In the genomic region with DNA sequence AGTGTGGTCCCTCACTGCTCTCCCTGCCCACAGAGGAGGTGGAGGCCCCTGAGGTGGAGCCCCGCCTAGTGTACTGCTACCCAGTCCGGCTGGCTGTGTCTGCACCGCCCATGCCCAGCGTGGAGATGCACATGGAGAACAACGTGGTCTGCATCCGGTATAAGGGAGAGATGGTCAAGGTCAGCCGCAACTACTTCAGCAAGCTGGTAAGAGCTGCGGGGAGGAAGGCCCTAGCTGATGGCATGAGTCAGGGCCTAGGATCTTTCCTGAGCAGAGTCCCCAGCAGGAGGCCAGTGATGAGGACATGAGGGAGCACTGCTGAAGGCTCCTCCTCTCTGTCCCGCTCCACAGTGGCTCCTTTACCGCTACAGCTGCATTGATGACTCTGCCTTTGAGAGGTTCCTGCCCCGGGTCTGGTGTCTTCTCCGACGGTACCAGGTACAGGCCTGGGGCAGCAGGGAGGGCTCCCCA, we compare ENCODE assay signal across 12 cellular contexts. TPM values are rescaled to one million over a fixed set of nuclear protein-coding genes. Genes with fewer than 3 reads are reported as not detected.
DNase-seq lines count a peak whose midpoint lies in the region; ATAC-seq and TF ChIP-seq lines count a peak whose summit lies in the region.
"Had no signal": no experiment of that assay in that cellular context is flagged by ENCODE, and none has a peak within 500 bp of the region (broad histone marks: within the 10 kb centered on the region; RNA-seq: fewer than 3 reads in every experiment).

No MANE protein-coding gene starts in this region.

- H3K4me2 ChIP-seq in PC-9: no peak overlapping the region
- H3K4me2 ChIP-seq in smooth muscle cell: no peak overlapping the region

- H3K36me3 ChIP-seq in PC-9 (ENCODE audit: low read depth): 0 out of 2 replicates have a peak, but pooled peaks cover 7% of the 10 kb centered on the region
- no peaks in the 10 kb centered on the region for H3K36me3 ChIP-seq in smooth muscle cell (ENCODE audit: low read depth)

- H3K9me3 ChIP-seq in PC-9 (ENCODE audit: insufficient read depth, low read depth) (no peaks in the 10 kb centered on the region), smooth muscle cell (replicated peaks; ENCODE audit: low read depth) (no peaks in the 10 kb centered on the region)

- peaks cover 37% of the 10 kb centered on the region for H3K4me1 ChIP-seq in PC-9 (replicated peaks; ENCODE audit: insufficient read depth)
- no peaks in the 10 kb centered on the region for H3K4me1 ChIP-seq in smooth muscle cell (ENCODE audit: low read depth)

- H3K27ac ChIP-seq in PC-9: 0 out of 2 replicates have a peak overlapping the region, but pooled peaks have one; percentile 81
- H3K27ac ChIP-seq in skin epidermis: peak overlapping the region in 14 of 21 experiments; percentile 6 to 77 (median 46)
- no peak overlapping the region for H3K27ac ChIP-seq in smooth muscle cell (ENCODE audit: low read depth)
- H3K27ac ChIP-seq: epithelial cell of prostate had no signal

- no peaks in the 10 kb centered on the region for H4K20me1 ChIP-seq in PC-9 (ENCODE audit: insufficient read depth)
- no peaks in the 10 kb centered on the region for H4K20me1 ChIP-seq in smooth muscle cell (ENCODE audit: low read depth)

- POLR2A ChIA-PET in PC-9 (lab: Charles Lee; ENCODE audit: unreplicated experiment): interaction anchor here (0.8 kb wide), 1 partner anchor 11 kb away, joined by 6 read pairs; no protein-coding TSS in a partner anchor

- H3K4me1 Mint-ChIP-seq in effector memory CD8-positive, alpha-beta T cell (ENCODE audit: low read depth in 2 of 2): peaks cover 21 to 35% of the 10 kb centered on the region in 2 donors
- H3K4me1 Mint-ChIP-seq in activated CD4-positive, alpha-beta T cell treated with anti-CD3 and anti-CD28 coated beads, Interleukin-2, amount 10 ng/mL, durations not matched to agents 24 days and 14 days: peaks cover 7% of the 10 kb centered on the region

- no peaks in the 10 kb centered on the region for H3K79me2 ChIP-seq in PC-9 (ENCODE audit: low read depth)
- no peaks in the 10 kb centered on the region for H3K79me2 ChIP-seq in smooth muscle cell (ENCODE audit: low read depth)

- peak overlapping the region; percentile 92 for H3K27ac Mint-ChIP-seq in effector memory CD8-positive, alpha-beta T cell
- H3K27ac Mint-ChIP-seq in activated CD4-positive, alpha-beta T cell treated with anti-CD3 and anti-CD28 coated beads, Interleukin-2, amount 10 ng/mL, durations not matched to agents 24 days and 14 days: no peak overlapping the region

- peaks cover 45% of the 10 kb centered on the region for H3F3A ChIP-seq in PC-9 (ENCODE audit: insufficient read depth, low read depth)
- peaks cover 8% of the 10 kb centered on the region for H3F3A ChIP-seq in smooth muscle cell (ENCODE audit: low read depth)

- H3K36me3 Mint-ChIP-seq in effector memory CD8-positive, alpha-beta T cell (ENCODE audit: insufficient read depth): peaks cover 64% of the 10 kb centered on the region
- H3K36me3 Mint-ChIP-seq in activated CD4-positive, alpha-beta T cell treated with anti-CD3 and anti-CD28 coated beads, Interleukin-2, amount 10 ng/mL, durations not matched to agents 24 days and 14 days (ENCODE audit: low read depth): peaks cover 49% of the 10 kb centered on the region

- DNase-seq in HCEC 1CT (peak; percentile 20), PC-9 (peak; percentile 32 to 56), DMS53 treated with DMSO at 0.1 percent for 48 hours (lab: John Stamatoyannopoulos, UW; ENCODE audit: unreplicated experiment) (no peak), smooth muscle cell (lab: John Stamatoyannopoulos, UW; ENCODE audit: unreplicated experiment) (no peak)
- DNase-seq in effector memory CD8-positive, alpha-beta T cell: no peak
- DNase-seq in effector CD4-positive, alpha-beta T cell: no peak
- no peak for DNase-seq in activated CD4-positive, alpha-beta T cell treated with anti-CD3 and anti-CD28 coated beads, Interleukin-2, amount 10 ng/mL, durations not matched to agents 24 days and 14 days
- DNase-seq: activated naive CD4-positive, alpha-beta T cell treated with anti-CD3 and anti-CD28 coated beads, Interleukin-2, amount 50 U/mL, for 16 hours; DMS79 treated with DMSO at 0.1 percent for 48 hours; NCI-H748 treated with DMSO at 0.1 percent for 48 hours had no signal

- intact Hi-C loops in PC-9 (cut with micrococcal nuclease; ENCODE audit: unreplicated experiment): no loop called here
- intact Hi-C loops in activated CD4-positive, alpha-beta T cell treated with anti-CD3 and anti-CD28 coated beads, Interleukin-2, amount 10 ng/mL, durations not matched to agents 24 days and 14 days (cut with micrococcal nuclease): no loop called here

- no peak overlapping the region for H3K9ac ChIP-seq in smooth muscle cell (ENCODE audit: low read depth)

- no peaks in the 10 kb centered on the region for H3K27me3 ChIP-seq in PC-9 (ENCODE audit: insufficient read depth, low read depth)
- no peaks in the 10 kb centered on the region for H3K27me3 ChIP-seq in smooth muscle cell (ENCODE audit: low read depth)

- WGBS in smooth muscle cell (ENCODE audit: low lambda C conversion rate): 92% methylated on average over 13 of the region's 13 CpGs

- H3K27me3 Mint-ChIP-seq in effector memory CD8-positive, alpha-beta T cell: no peaks in the 10 kb centered on the region
- no peaks in the 10 kb centered on the region for H3K27me3 Mint-ChIP-seq in activated CD4-positive, alpha-beta T cell treated with anti-CD3 and anti-CD28 coated beads, Interleukin-2, amount 10 ng/mL, durations not matched to agents 24 days and 14 days

- H2AFZ ChIP-seq in PC-9: no peak overlapping the region
- H2AFZ ChIP-seq in smooth muscle cell (ENCODE audit: low read depth): no peak overlapping the region

- H3K4me3 ChIP-seq in PC-9 (no peak overlapping the region), skin epidermis (no peak overlapping the region), smooth muscle cell (no peak overlapping the region)

- H3K4me3 Mint-ChIP-seq in effector memory CD8-positive, alpha-beta T cell: peak overlapping the region; percentile 48 to 61
- H3K4me3 Mint-ChIP-seq in activated CD4-positive, alpha-beta T cell treated with anti-CD3 and anti-CD28 coated beads, Interleukin-2, amount 10 ng/mL, durations not matched to agents 24 days and 14 days: no peak overlapping the region

- no TSS peak for BruUV-seq in PC-9 (replicated peaks; lab: Mats Ljungman, UMichigan)

- no peaks in the 10 kb centered on the region for H3K9me2 ChIP-seq in PC-9 (ENCODE audit: insufficient read depth)

- no peaks in the 10 kb centered on the region for H3K9me3 Mint-ChIP-seq in effector memory CD8-positive, alpha-beta T cell
- no peaks in the 10 kb centered on the region for H3K9me3 Mint-ChIP-seq in activated CD4-positive, alpha-beta T cell treated with anti-CD3 and anti-CD28 coated beads, Interleukin-2, amount 10 ng/mL, durations not matched to agents 24 days and 14 days

- no peak for TF ChIP-seq CTCF in PC-9 (conservative IDR thresholded peaks at IDR 0.05)
- no peak for TF ChIP-seq CTCF in smooth muscle cell (IDR thresholded peaks at IDR 0.05; ENCODE audit: borderline replicate concordance, insufficient read depth, poor library complexity, severe bottlenecking)

- ATAC-seq in effector memory CD8-positive, alpha-beta T cell (replicated peaks): no peak

- CTCF ChIA-PET in PC-9 (lab: Charles Lee): no interaction called here

RNA-seq across cellular contexts. Expression of a gene that starts 11.2 kb away (rescaled TPM):
- 35.3 and 35.6 TPM in 2 replicates for total RNA-seq in PC-9 (2021)
- 26.1 and 27.8 TPM in 2 replicates for total RNA-seq in activated CD4-positive, alpha-beta T cell treated with anti-CD3 and anti-CD28 coated beads, Interleukin-2, amount 10 ng/mL, durations not matched to agents 24 days and 14 days
- total RNA-seq in smooth muscle cell: 13.5 and 15.4 TPM in 2 replicates
- 37.2 and 38.9 TPM in 2 replicates for polyA plus RNA-seq in smooth muscle cell

RNA-seq across cellular contexts. Expression of a gene that starts 26.3 kb away (rescaled TPM):
- 14.1 and 16.3 TPM in 2 replicates for total RNA-seq in PC-9 (2021)
- 37.5 and 39.5 TPM in 2 replicates for total RNA-seq in activated CD4-positive, alpha-beta T cell treated with anti-CD3 and anti-CD28 coated beads, Interleukin-2, amount 10 ng/mL, durations not matched to agents 24 days and 14 days
- total RNA-seq in smooth muscle cell: 11.2 and 11.6 TPM in 2 replicates
- 14.2 and 20.7 TPM in 2 replicates for polyA plus RNA-seq in smooth muscle cell

RNA-seq across cellular contexts. Expression of a gene that starts 33.8 kb away (rescaled TPM):
- 113 and 127 TPM in 2 replicates for total RNA-seq in PC-9 (2021)
- 3.2 and 4.0 TPM in 2 replicates for total RNA-seq in activated CD4-positive, alpha-beta T cell treated with anti-CD3 and anti-CD28 coated beads, Interleukin-2, amount 10 ng/mL, durations not matched to agents 24 days and 14 days
- 81.0 and 93.3 TPM in 2 replicates for total RNA-seq in smooth muscle cell
- polyA plus RNA-seq in smooth muscle cell: 197 and 262 TPM in 2 replicates

RNA-seq across cellular contexts. Expression of a gene that starts 54.6 kb away (rescaled TPM):
- 123 and 132 TPM in 2 replicates for total RNA-seq in PC-9 (2021)
- total RNA-seq in activated CD4-positive, alpha-beta T cell treated with anti-CD3 and anti-CD28 coated beads, Interleukin-2, amount 10 ng/mL, durations not matched to agents 24 days and 14 days: 48.7 and 50.8 TPM in 2 replicates
- total RNA-seq in smooth muscle cell: 74.8 and 79.7 TPM in 2 replicates
- polyA plus RNA-seq in smooth muscle cell: 132 and 138 TPM in 2 replicates

RNA-seq across cellular contexts. Expression of a gene that starts 54.7 kb away (rescaled TPM):
- total RNA-seq in PC-9 (2021) (6.5 and 9.2 TPM in 2 replicates), smooth muscle cell (0.31 and 3.3 TPM in 2 replicates)
- total RNA-seq in activated CD4-positive, alpha-beta T cell treated with anti-CD3 and anti-CD28 coated beads, Interleukin-2, amount 10 ng/mL, durations not matched to agents 24 days and 14 days: 2.0 and 2.4 TPM in 2 replicates
- 3.7 and 4.7 TPM in 2 replicates for polyA plus RNA-seq in smooth muscle cell

Comparison
In these comparisons a context has a peak if more than half of its experiments do, and no peak if none do; other contexts are left out.
1. DNase-seq: peak in HCEC 1CT (single experiment) and PC-9 (2 of 2); none in effector memory CD8-positive, alpha-beta T cell (0 of 3), effector CD4-positive, alpha-beta T cell (single experiment), DMS53 treated with DMSO at 0.1 percent for 48 hours (single experiment), activated CD4-positive, alpha-beta T cell treated with anti-CD3 and anti-CD28 coated beads, Interleukin-2, amount 10 ng/mL, durations not matched to agents 24 days and 14 days (single experiment) and smooth muscle cell (single experiment).
2. RNA of a gene that starts 33.8 kb away (total RNA-seq): 113 to 127 TPM in PC-9 and 81.0 to 93.3 TPM in smooth muscle cell; 3.2 to 4.0 TPM in activated CD4-positive, alpha-beta T cell treated with anti-CD3 and anti-CD28 coated beads, Interleukin-2, amount 10 ng/mL, durations not matched to agents 24 days and 14 days; every median in the first group is over 10 times any median in the second.